7 cellular contexts compared by ENCODE assay signal in genomic region chr15:79431636-79432344, GRCh38. TPM values are rescaled to one million over a fixed set of nuclear protein-coding genes. Genes with fewer than 3 reads are reported as not detected.
A peak's percentile ranks its signal among the peaks of the same experiment; 100 is the strongest.
DNase-seq lines count a peak whose midpoint lies in the region; ATAC-seq and TF ChIP-seq lines count a peak whose summit lies in the region.

Gene MINAR1, plus strand, starts transcription at chr15:79432336. Its CDS starts 23,812 bp downstream, at chr15:79456148.

- no peak within 1 kb of the TSS for H2BK120ac ChIP-seq in mesendoderm (ENCODE audit: low read depth, low read length)

- H3K27me3 ChIP-seq in ectodermal cell (ENCODE audit: control insufficient read depth, insufficient read depth, low read length, poor library complexity, severe bottlenecking) (peaks cover 87% of the 10 kb centered on the region), mesendoderm (ENCODE audit: insufficient read depth, low read length, poor library complexity) (peaks cover 20% of the 10 kb centered on the region)

- H3K27ac ChIP-seq in ectodermal cell (ENCODE audit: insufficient read depth, low read depth, low read length, poor library complexity, severe bottlenecking) (no peak within 1 kb of the TSS), mesendoderm (ENCODE audit: low read depth, low read length) (no peak within 1 kb of the TSS)

- no peak within 1 kb of the TSS for H3K23ac ChIP-seq in mesendoderm (ENCODE audit: low read length)

- no peak within 1 kb of the TSS for H2BK5ac ChIP-seq in mesendoderm (ENCODE audit: low read length)

- peak within 1 kb of the TSS; percentile 82 for H3K56ac ChIP-seq in mesendoderm (ENCODE audit: low read length)

- ATAC-seq in GM21367 (IDR thresholded peaks at IDR 0.05; ENCODE audit: unreplicated experiment) = no peak
- ATAC-seq in GM18867 (IDR thresholded peaks at IDR 0.05; ENCODE audit: unreplicated experiment) = no peak
- no peak for ATAC-seq in HG03095 (IDR thresholded peaks at IDR 0.05; ENCODE audit: unreplicated experiment)

- peak within 1 kb of the TSS; percentile 92 for H3K4me2 ChIP-seq in mesendoderm (ENCODE audit: low read length)

- H3K9ac ChIP-seq in mesendoderm (ENCODE audit: low read length) = peak within 1 kb of the TSS; percentile 61

- no peak within 1 kb of the TSS for H3K4ac ChIP-seq in mesendoderm (ENCODE audit: low read depth, low read length)

- no peak within 1 kb of the TSS for H4K8ac ChIP-seq in mesendoderm (ENCODE audit: low read depth, low read length)

- no peak within 1 kb of the TSS for H4K5ac ChIP-seq in mesendoderm (ENCODE audit: low read length)

- no peak within 1 kb of the TSS for H3K18ac ChIP-seq in mesendoderm (ENCODE audit: low read length)

- H3K4me3 ChIP-seq in ectodermal cell (ENCODE audit: insufficient read depth, low read depth, low read length) (peak within 1 kb of the TSS; percentile 48), mesendoderm (ENCODE audit: low read length) (peak within 1 kb of the TSS; percentile 28)

- H2BK15ac ChIP-seq in mesendoderm (replicated peaks; ENCODE audit: low read depth) = no peak within 1 kb of the TSS

- no peak for DNase-seq in GM10266 (ENCODE audit: extremely low spot score)
- DNase-seq in NCI-H2171 (lab: John Stamatoyannopoulos, UW) = peak; percentile 52
- peak; percentile 70 for DNase-seq in mesendoderm

- no peaks in the 10 kb centered on the region for H3K9me3 ChIP-seq in ectodermal cell (ENCODE audit: control insufficient read depth, low read length)

- H2AK5ac ChIP-seq in mesendoderm (ENCODE audit: low read length) = no peak within 1 kb of the TSS

- H3K4me1 ChIP-seq in ectodermal cell (ENCODE audit: control insufficient read depth, insufficient read depth, low read length) (peaks cover 21% of the 10 kb centered on the region), mesendoderm (ENCODE audit: control insufficient read depth, low read depth, low read length) (peaks cover 2% of the 10 kb centered on the region)

- no peaks in the 10 kb centered on the region for H3K79me1 ChIP-seq in mesendoderm (ENCODE audit: low read length)

- 1% methylated on average over 84 of the region's 84 CpGs for WGBS in ectodermal cell, 2 experiments
- WGBS in mesendoderm (ENCODE audit: extremely low coverage, insufficient coverage, low lambda C conversion rate) = no CpG with 5 or more reads among the region's 84 CpGs

- H3K36me3 ChIP-seq in ectodermal cell (ENCODE audit: control insufficient read depth, insufficient read depth, low read length) = no peaks in the 10 kb centered on the region
- no peaks in the 10 kb centered on the region for H3K36me3 ChIP-seq in mesendoderm (ENCODE audit: control insufficient read depth, insufficient read depth, low read length)

- peak; percentile 12 for TF ChIP-seq CTCF in GM10266 (IDR thresholded peaks at IDR 0.05; ENCODE audit: control insufficient read depth, insufficient read depth, low read depth, missing control alignments)

- H3K79me2 ChIP-seq in mesendoderm (ENCODE audit: control insufficient read depth, insufficient read depth, low read length) = no peaks in the 10 kb centered on the region

RNA-seq across cellular contexts. Expression of gene MINAR1, which starts in this region (rescaled TPM):
- polyA plus RNA-seq in ectodermal cell (2013, experiment 1 of 4) = 0.83 TPM
- polyA plus RNA-seq in ectodermal cell (2013, experiment 2 of 4) = 0.87 TPM
- 0.85 TPM for polyA plus RNA-seq in ectodermal cell (2013, experiment 3 of 4)
- 0.97 TPM for polyA plus RNA-seq in ectodermal cell (2013, experiment 4 of 4)
- 0.28 TPM for polyA plus RNA-seq in mesendoderm (2013, experiment 1 of 2)
- 0.25 TPM for polyA plus RNA-seq in mesendoderm (2013, experiment 2 of 2)
